Comparison of ENCODE assay signal across 1 cellular context in genomic region chr14:89298056-89298834, GRCh38.
TF ChIP-seq lines count a peak whose summit lies in the region.

No MANE protein-coding gene starts in this region.

TF ChIP-seq in WTC11, 78 proteins besides CTCF, POLR2A, EP300 and RAD21 (continued from another document):
- TF ChIP-seq, protein P1, sequence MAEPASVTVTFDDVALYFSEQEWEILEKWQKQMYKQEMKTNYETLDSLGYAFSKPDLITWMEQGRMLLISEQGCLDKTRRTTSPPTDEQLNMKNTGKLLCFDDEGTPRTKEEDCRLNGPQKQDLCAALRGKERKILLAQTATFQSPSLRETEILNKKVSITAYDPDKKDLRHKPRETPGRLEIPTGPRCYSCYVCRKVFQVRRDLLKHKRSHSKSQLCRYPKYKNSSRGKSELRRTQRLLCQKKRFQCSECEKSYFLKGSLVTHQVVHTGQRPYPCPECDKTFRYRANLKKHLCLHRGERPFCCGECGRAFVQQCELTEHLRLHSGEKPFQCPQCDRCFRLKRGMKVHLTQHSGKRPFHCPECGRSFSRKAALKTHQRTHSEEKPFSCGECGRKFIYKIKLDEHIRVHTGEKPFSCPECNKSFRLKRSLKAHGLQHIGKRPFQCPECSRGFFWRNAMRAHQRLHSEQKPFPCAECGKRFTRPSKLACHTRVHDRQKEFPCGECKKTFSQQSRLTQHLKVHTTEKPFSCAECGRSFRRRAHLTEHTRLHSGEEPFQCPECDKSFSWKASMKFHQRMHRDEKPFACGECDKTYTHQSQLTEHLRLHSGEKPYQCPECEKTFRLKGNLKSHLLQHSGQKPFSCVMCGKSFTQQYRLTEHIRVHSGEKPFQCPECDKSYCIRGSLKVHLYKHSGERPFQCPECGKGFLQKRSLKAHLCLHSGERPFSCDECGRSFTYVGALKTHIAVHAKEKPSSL (CRISPR knock-in tag; conservative IDR thresholded peaks at IDR 0.05) = no peak
- TF ChIP-seq MXD4 (CRISPR knock-in tag; IDR thresholded peaks at IDR 0.05; ENCODE audit: borderline replicate concordance) (no peak), ELF4 (CRISPR knock-in tag; IDR thresholded peaks at IDR 0.05; ENCODE audit: low read depth) (no peak), E2F1 (CRISPR knock-in tag; IDR thresholded peaks at IDR 0.05) (no peak), ERG (CRISPR knock-in tag; IDR thresholded peaks at IDR 0.05) (no peak), GRHL2 (CRISPR knock-in tag; IDR thresholded peaks at IDR 0.05; ENCODE audit: insufficient replicate concordance, severe bottlenecking) (no peak), GABPB1 (CRISPR knock-in tag; IDR thresholded peaks at IDR 0.05) (no peak), TEAD4 (CRISPR knock-in tag; IDR thresholded peaks at IDR 0.05) (no peak), FOXP4 (CRISPR knock-in tag; IDR thresholded peaks at IDR 0.05) (no peak), NFE2L1 (CRISPR knock-in tag; IDR thresholded peaks at IDR 0.05) (no peak), ZNF416 (CRISPR knock-in tag; IDR thresholded peaks at IDR 0.05) (no peak)
